31 cellular contexts compared by ENCODE assay signal in the genomic region with DNA sequence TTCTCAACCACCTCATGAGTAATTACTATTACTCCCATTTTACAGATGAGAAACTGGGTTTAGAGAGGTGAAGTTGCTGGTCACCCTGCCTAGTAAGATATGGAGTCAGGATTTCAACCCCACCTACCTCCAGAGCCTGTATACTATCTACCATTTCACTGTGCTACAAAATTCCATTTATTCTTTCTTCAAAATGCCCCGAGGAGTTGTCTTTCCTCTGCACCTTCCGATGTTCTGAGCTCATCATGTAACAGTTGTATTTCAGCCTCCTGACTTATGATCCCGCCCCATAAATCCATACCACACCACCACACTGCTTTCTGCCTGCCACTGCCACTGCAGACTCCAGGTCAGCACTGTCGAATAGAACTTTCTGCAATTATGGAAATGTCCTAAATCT.
A peak's percentile ranks its signal among the peaks of the same experiment; 100 is the strongest.
DNase-seq lines count a peak whose midpoint lies in the region; ATAC-seq and TF ChIP-seq lines count a peak whose summit lies in the region.
"Had no signal": no experiment of that assay in that cellular context is flagged by ENCODE, and none has a peak within 500 bp of the region (broad histone marks: within the 10 kb centered on the region; RNA-seq: fewer than 3 reads in every experiment).

No MANE protein-coding gene starts in this region.

- peak in 1 of 2 donors; percentile 60 for DNase-seq in foreskin keratinocyte
- DNase-seq in mesenchymal stem cell = no peak
- peak; percentile 55 to 76 for DNase-seq in trophoblast cell
- no peak for DNase-seq in midbrain (lab: John Stamatoyannopoulos, UW)
- DNase-seq in GM19238 (ENCODE audit: insufficient read length, low spot score) = no peak
- DNase-seq: 8988T; ACHN; AML-193; BE2C; C1 segment of cervical spinal cord; Caco-2; Calu3; CD4-positive, alpha-beta memory T cell; CD4-positive, alpha-beta T cell; CD4-positive, CD25-positive, alpha-beta regulatory T cell; CD8-positive, alpha-beta memory T cell; CD8-positive, alpha-beta T cell; COR-L47; DMS 273 treated with DMSO at 0.1 percent for 48 hours; DMS153; DMS53; DMS79; DMS79 treated with DMSO at 0.1 percent for 48 hours; DND-41; EL had no signal

- H4K12ac ChIP-seq in trophoblast cell (ENCODE audit: low read depth, low read length) = no peak overlapping the region

- H3K18ac ChIP-seq in mesenchymal stem cell (ENCODE audit: low read depth in 1 of 2, low read length in 2 of 2) (no peak overlapping the region), trophoblast cell (ENCODE audit: low read length) (no peak overlapping the region)

- H3K79me1 ChIP-seq in mesenchymal stem cell (replicated peaks; ENCODE audit: low read length, poor library complexity, severe bottlenecking) = no peaks in the 10 kb centered on the region
- no peaks in the 10 kb centered on the region for H3K79me1 ChIP-seq in trophoblast cell (ENCODE audit: low read length)

- peak; percentile 10 for ATAC-seq in foreskin keratinocyte
- ATAC-seq in GM19324 (IDR thresholded peaks at IDR 0.05; ENCODE audit: low FRiP score, unreplicated experiment) = no peak
- ATAC-seq: A549; CD8-positive, alpha-beta T cell had no signal

- H2AFZ ChIP-seq in mesenchymal stem cell (ENCODE audit: low read depth, low read length) (no peak overlapping the region), trophoblast cell (ENCODE audit: insufficient read depth, low read length, poor library complexity) (no peak overlapping the region)

- H3K9me3 ChIP-seq in mesenchymal stem cell (ENCODE audit: control insufficient read depth, low read length) (no peaks in the 10 kb centered on the region), trophoblast cell (ENCODE audit: insufficient read depth, low read depth, low read length) (no peaks in the 10 kb centered on the region)
- H3K9me3 ChIP-seq: A549, BE2C, Caco-2 had no signal

- H3K79me2 ChIP-seq in trophoblast cell (ENCODE audit: control insufficient read depth, insufficient read depth, low read length, poor library complexity) = no peaks in the 10 kb centered on the region

- H2BK120ac ChIP-seq in mesenchymal stem cell (ENCODE audit: low read depth, low read length) (no peak overlapping the region), trophoblast cell (ENCODE audit: insufficient read depth, low read length, poor library complexity) (no peak overlapping the region)

- no peak overlapping the region for H3K14ac ChIP-seq in mesenchymal stem cell (ENCODE audit: low read length in 2 of 2)
- H3K14ac ChIP-seq in trophoblast cell (ENCODE audit: low read length) = no peak overlapping the region

- no peak for TF ChIP-seq CTCF in foreskin keratinocyte (conservative IDR thresholded peaks at IDR 0.05)

- H2BK12ac ChIP-seq in mesenchymal stem cell (ENCODE audit: low read length in 2 of 2) (no peak overlapping the region), trophoblast cell (ENCODE audit: low read length) (no peak overlapping the region)

- H3K4ac ChIP-seq in mesenchymal stem cell (ENCODE audit: low read depth in 1 of 2, low read length in 2 of 2) (no peak overlapping the region), trophoblast cell (ENCODE audit: low read depth, low read length) (no peak overlapping the region)

- H2BK15ac ChIP-seq in mesenchymal stem cell (ENCODE audit: low read depth, poor library complexity, severe bottlenecking) = no peak overlapping the region

- H3K4me1 ChIP-seq in foreskin keratinocyte (no peaks in the 10 kb centered on the region), mesenchymal stem cell (ENCODE audit: control insufficient read depth, insufficient read depth, low read depth, low read length) (no peaks in the 10 kb centered on the region), trophoblast cell (ENCODE audit: control insufficient read depth in 1 of 2, insufficient read depth in 2 of 2, low read length in 2 of 2) (no peaks in the 10 kb centered on the region)
- H3K4me1 ChIP-seq: A549; BE2C; BLaER1; BLaER1 treated with 17β-estradiol and CSF1 and Interleukin-3, amounts not matched to agents 10 nM and 100 nM; Caco-2 had no signal

- H3K36me3 ChIP-seq in mesenchymal stem cell (ENCODE audit: control insufficient read depth in 1 of 2, insufficient read depth in 2 of 2, low read depth in 1 of 2, low read length in 2 of 2) (no peaks in the 10 kb centered on the region), trophoblast cell (ENCODE audit: control insufficient read depth in 1 of 2, insufficient read depth in 2 of 2, low read length in 2 of 2) (no peaks in the 10 kb centered on the region)
- H3K36me3 ChIP-seq: BE2C; BLaER1; BLaER1 treated with 17β-estradiol and CSF1 and Interleukin-3, amounts not matched to agents 10 nM and 100 nM had no signal

- H2AK5ac ChIP-seq in mesenchymal stem cell (ENCODE audit: low read length, severe bottlenecking) (no peak overlapping the region), trophoblast cell (ENCODE audit: low read length) (no peak overlapping the region)

- H2BK5ac ChIP-seq in mesenchymal stem cell (ENCODE audit: low read depth, low read length, poor library complexity, severe bottlenecking) (no peak overlapping the region), trophoblast cell (ENCODE audit: low read depth, low read length, poor library complexity) (no peak overlapping the region)

- peaks cover 8% of the 10 kb centered on the region for H3K27me3 ChIP-seq in foreskin keratinocyte
- peaks cover 0 to 9% of the 10 kb centered on the region in 2 experiments for H3K27me3 ChIP-seq in mesenchymal stem cell (ENCODE audit: control insufficient read depth in 1 of 2, insufficient read depth in 1 of 2, low read length in 2 of 2)
- H3K27me3 ChIP-seq in trophoblast cell (ENCODE audit: insufficient read depth, low read length) = no peaks in the 10 kb centered on the region
- H3K27me3 ChIP-seq: BE2C; BLaER1; BLaER1 treated with 17β-estradiol and CSF1 and Interleukin-3, amounts not matched to agents 10 nM and 100 nM had no signal

- no peak overlapping the region for H4K8ac ChIP-seq in mesenchymal stem cell (ENCODE audit: low read length)
- H4K8ac ChIP-seq in trophoblast cell (ENCODE audit: low read depth, low read length) = no peak overlapping the region

- no peak overlapping the region for H3K23ac ChIP-seq in mesenchymal stem cell (ENCODE audit: low read length in 2 of 2)
- no peak overlapping the region for H3K23ac ChIP-seq in trophoblast cell (ENCODE audit: low read length)

- no peak overlapping the region for H3K27ac ChIP-seq in foreskin keratinocyte
- H3K27ac ChIP-seq in mesenchymal stem cell (ENCODE audit: low read length, poor library complexity, severe bottlenecking) = no peak overlapping the region
- H3K27ac ChIP-seq in trophoblast cell (ENCODE audit: low read depth, low read length) = no peak overlapping the region
- H3K27ac ChIP-seq: 22Rv1; A549; BLaER1; BLaER1 treated with 17β-estradiol and CSF1 and Interleukin-3, amounts not matched to agents 10 nM and 100 nM; C4-2B had no signal

- H3K9ac ChIP-seq in mesenchymal stem cell (ENCODE audit: low read length) (no peak overlapping the region), trophoblast cell (ENCODE audit: low read length) (no peak overlapping the region)
- H3K9ac ChIP-seq: BLaER1; BLaER1 treated with 17β-estradiol and CSF1 and Interleukin-3, amounts not matched to agents 10 nM and 100 nM had no signal

- H3K4me2 ChIP-seq in mesenchymal stem cell (ENCODE audit: low read length, poor library complexity, severe bottlenecking) (no peak overlapping the region), trophoblast cell (ENCODE audit: low read length) (no peak overlapping the region)
- H3K4me2 ChIP-seq: A549; BLaER1; BLaER1 treated with 17β-estradiol and CSF1 and Interleukin-3, amounts not matched to agents 10 nM and 100 nM had no signal

- 66% methylated on average over 4 of the region's 4 CpGs for WGBS in mesenchymal stem cell
- no CpG with 5 or more reads among the region's 4 CpGs for WGBS in trophoblast cell (ENCODE audit: extremely low coverage, insufficient coverage, insufficient read length)

- H4K91ac ChIP-seq in mesenchymal stem cell (ENCODE audit: low read length) = peak overlapping the region; percentile 27
- no peak overlapping the region for H4K91ac ChIP-seq in trophoblast cell (ENCODE audit: low read depth, low read length)

- H3K4me3 ChIP-seq in mesenchymal stem cell (ENCODE audit: insufficient read depth in 1 of 2, low read depth in 1 of 2, low read length in 2 of 2) (no peak overlapping the region), trophoblast cell (ENCODE audit: low read depth, low read length) (no peak overlapping the region)
- H3K4me3 ChIP-seq: A549; BLaER1; BLaER1 treated with 17β-estradiol and CSF1 and Interleukin-3, amounts not matched to agents 10 nM and 100 nM had no signal

Comparison
In these comparisons a context has a peak if more than half of its experiments do, and no peak if none do; other contexts are left out.
1. DNase-seq: peak in trophoblast cell (2 of 2); none in mesenchymal stem cell (single experiment), midbrain (single experiment) and GM19238 (single experiment).